In genomic region chr1:24964811-24965570, GRCh38 we compare ENCODE assay signal across 8 cellular contexts.
DNase-seq lines count a peak whose midpoint lies in the region; ATAC-seq lines count a peak whose summit lies in the region.

No MANE protein-coding gene starts in this region.

- ATAC-seq in GM18907 (IDR thresholded peaks at IDR 0.05; ENCODE audit: unreplicated experiment) (peak; percentile 86), HG03025 (IDR thresholded peaks at IDR 0.05; ENCODE audit: low FRiP score, unreplicated experiment) (peak; percentile 76)

- DNase-seq in T-helper 1 cell (peak; percentile 76 to 100 (median 83)), amniotic epithelial cell (ENCODE audit: low read depth) (peak; percentile 62), OCI-M2 (lab: John Stamatoyannopoulos, UW; ENCODE audit: unreplicated experiment) (no peak), HUDEP-2 (lab: John Stamatoyannopoulos, UW; ENCODE audit: unreplicated experiment in 76 of 76) (no peak), NCI-H146 treated with DMSO at 0.1 percent for 48 hours (lab: John Stamatoyannopoulos, UW; ENCODE audit: unreplicated experiment) (no peak)
- peak; percentile 63 to 69 for DNase-seq in stimulated activated CD4-positive, alpha-beta T cell treated with anti-CD3 and anti-CD28 coated beads, Interleukin-15, amount 100 ng/mL, for 1 hour (ENCODE audit: low read depth in 1 of 2, low spot score in 1 of 2)

Comparison
In these comparisons a context has a peak if more than half of its experiments do, and no peak if none do; other contexts are left out.
1. DNase-seq: peak in T-helper 1 cell (5 of 5), amniotic epithelial cell (single experiment) and stimulated activated CD4-positive, alpha-beta T cell treated with anti-CD3 and anti-CD28 coated beads, Interleukin-15, amount 100 ng/mL, for 1 hour (2 of 2); none in OCI-M2 (single experiment), HUDEP-2 (0 of 76) and NCI-H146 treated with DMSO at 0.1 percent for 48 hours (single experiment).